13 cellular contexts compared by ENCODE assay signal in the genomic region with DNA sequence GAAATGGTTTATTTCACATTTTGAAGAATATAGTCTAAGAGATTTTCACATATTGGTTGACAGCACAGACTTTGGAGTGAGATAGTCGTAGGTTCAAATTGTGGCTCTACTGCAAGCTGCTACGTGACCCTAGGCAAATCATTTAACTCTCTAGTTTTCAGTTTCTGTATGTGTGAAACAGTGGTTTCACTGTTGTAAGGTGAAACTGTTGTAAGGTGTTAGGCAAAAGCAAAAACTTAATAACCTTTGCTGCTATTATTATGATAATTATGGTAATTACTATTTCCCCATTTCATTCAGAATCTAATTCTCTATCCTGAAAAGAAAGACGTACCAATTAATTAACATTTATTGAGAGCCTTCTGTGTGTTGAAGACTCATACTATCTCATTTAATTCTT.
DNase-seq lines count a peak whose midpoint lies in the region; ATAC-seq and TF ChIP-seq lines count a peak whose summit lies in the region.
"Had no signal": no experiment of that assay in that cellular context is flagged by ENCODE, and none has a peak within 500 bp of the region (broad histone marks: within the 10 kb centered on the region; RNA-seq: fewer than 3 reads in every experiment).

No MANE protein-coding gene starts in this region.

- no peaks in the 10 kb centered on the region for H3K9me3 ChIP-seq in endodermal cell (ENCODE audit: control insufficient read depth, low read length)

- H3K27ac ChIP-seq in endodermal cell (ENCODE audit: low read depth, low read length): no peak overlapping the region

- no peaks in the 10 kb centered on the region for H3K27me3 ChIP-seq in endodermal cell (ENCODE audit: control insufficient read depth, insufficient read depth, low read length, poor library complexity, severe bottlenecking)

- peaks cover 32% of the 10 kb centered on the region for H3K36me3 ChIP-seq in endodermal cell (ENCODE audit: control insufficient read depth, insufficient read depth, low read length)

- peaks cover 15% of the 10 kb centered on the region for H3K36me3 Mint-ChIP-seq in activated CD4-positive, alpha-beta memory T cell treated with anti-CD3 and anti-CD28 coated beads for 36 hours
- peaks cover 19% of the 10 kb centered on the region for H3K36me3 Mint-ChIP-seq in endodermal cell (ENCODE audit: low read depth)

- no peaks in the 10 kb centered on the region for H3K27me3 Mint-ChIP-seq in activated CD4-positive, alpha-beta memory T cell treated with anti-CD3 and anti-CD28 coated beads for 36 hours
- no peaks in the 10 kb centered on the region for H3K27me3 Mint-ChIP-seq in endodermal cell (ENCODE audit: insufficient read depth)
- H3K27me3 Mint-ChIP-seq: activated naive CD8-positive, alpha-beta T cell; effector memory CD8-positive, alpha-beta T cell; stimulated activated naive CD8-positive, alpha-beta T cell treated with anti-CD3 and anti-CD28 coated beads, Interleukin-15, Interleukin-2, amounts not matched to agents 100 ng/mL and 50 ng/mL, for 24 hours had no signal

- no peak overlapping the region for H3K4me3 ChIP-seq in endodermal cell (ENCODE audit: low read length)

- H3K27ac Mint-ChIP-seq in activated CD4-positive, alpha-beta memory T cell treated with anti-CD3 and anti-CD28 coated beads for 36 hours: peak overlapping the region; percentile 5
- no peak overlapping the region for H3K27ac Mint-ChIP-seq in endodermal cell
- H3K27ac Mint-ChIP-seq: activated naive CD8-positive, alpha-beta T cell; stimulated activated naive CD8-positive, alpha-beta T cell treated with anti-CD3 and anti-CD28 coated beads, Interleukin-15, Interleukin-2, amounts not matched to agents 100 ng/mL and 50 ng/mL, for 24 hours had no signal

- H3K4me1 ChIP-seq in endodermal cell (ENCODE audit: control insufficient read depth, insufficient read depth, low read length): no peaks in the 10 kb centered on the region

- peak; percentile 11 for DNase-seq in activated CD4-positive, alpha-beta memory T cell treated with anti-CD3 and anti-CD28 coated beads for 36 hours
- DNase-seq in activated CD4-positive, alpha-beta T cell treated with anti-CD3 and anti-CD28 coated beads for 48 hours: no peak
- DNase-seq in endodermal cell (no peak), CD1c-positive myeloid dendritic cell (ENCODE audit: extremely low spot score) (no peak), NCI-H524 (lab: John Stamatoyannopoulos, UW) (no peak)
- DNase-seq: Calu3; effector memory CD8-positive, alpha-beta T cell; GOT3 had no signal

- POLR2A ChIA-PET in activated CD4-positive, alpha-beta memory T cell treated with anti-CD3 and anti-CD28 coated beads for 36 hours (lab: Charles Lee): no interaction called here

- ATAC-seq in GM18520 (IDR thresholded peaks at IDR 0.05; ENCODE audit: unreplicated experiment) (peak; percentile 98), GM21381 (IDR thresholded peaks at IDR 0.05; ENCODE audit: unreplicated experiment) (peak; percentile 99), HG03039 (IDR thresholded peaks at IDR 0.05; ENCODE audit: unreplicated experiment) (peak; percentile 99)
- ATAC-seq: effector memory CD8-positive, alpha-beta T cell had no signal

- no peak overlapping the region for H3K4me3 Mint-ChIP-seq in activated CD4-positive, alpha-beta memory T cell treated with anti-CD3 and anti-CD28 coated beads for 36 hours
- H3K4me3 Mint-ChIP-seq in endodermal cell: no peak overlapping the region
- H3K4me3 Mint-ChIP-seq: activated naive CD8-positive, alpha-beta T cell; effector memory CD8-positive, alpha-beta T cell; stimulated activated naive CD8-positive, alpha-beta T cell treated with anti-CD3 and anti-CD28 coated beads, Interleukin-15, Interleukin-2, amounts not matched to agents 100 ng/mL and 50 ng/mL, for 24 hours had no signal

- H3K9ac ChIP-seq in endodermal cell (ENCODE audit: extremely low read depth, low read length, poor library complexity, severe bottlenecking): no peak overlapping the region

- intact Hi-C loops in activated CD4-positive, alpha-beta memory T cell treated with anti-CD3 and anti-CD28 coated beads for 36 hours (cut with micrococcal nuclease): loop anchor here (2.0 to 5.0 kb wide), 2 partner anchors 68 to 143 kb away; a partner anchor contains a TSS

- CTCF ChIA-PET in activated CD4-positive, alpha-beta memory T cell treated with anti-CD3 and anti-CD28 coated beads for 36 hours (lab: Charles Lee): interaction anchor here (1.4 kb wide), 1 partner anchor 80 kb away, joined by 6 read pairs; a partner anchor contains a TSS

- H3K4me1 Mint-ChIP-seq in activated CD4-positive, alpha-beta memory T cell treated with anti-CD3 and anti-CD28 coated beads for 36 hours (ENCODE audit: low read depth): peaks cover 20% of the 10 kb centered on the region
- H3K4me1 Mint-ChIP-seq in endodermal cell: peaks cover 3% of the 10 kb centered on the region

- 76 to 95% methylated on average over 2 of the region's 3 CpGs for WGBS in endodermal cell (ENCODE audit: insufficient coverage in 1 of 2, insufficient read length in 1 of 2), 2 experiments

- no peak for TF ChIP-seq CTCF in endodermal cell (conservative IDR thresholded peaks at IDR 0.05)

- H3K9me3 Mint-ChIP-seq in activated CD4-positive, alpha-beta memory T cell treated with anti-CD3 and anti-CD28 coated beads for 36 hours: no peaks in the 10 kb centered on the region
- no peaks in the 10 kb centered on the region for H3K9me3 Mint-ChIP-seq in endodermal cell
- H3K9me3 Mint-ChIP-seq: effector memory CD8-positive, alpha-beta T cell; stimulated activated naive CD8-positive, alpha-beta T cell treated with anti-CD3 and anti-CD28 coated beads, Interleukin-15, Interleukin-2, amounts not matched to agents 100 ng/mL and 50 ng/mL, for 24 hours had no signal
